In genomic region chr4:56048621-56049427, GRCh38 we compare ENCODE assay signal across 9 cellular contexts.
DNase-seq lines count a peak whose midpoint lies in the region; ATAC-seq, FAIRE-seq and TF ChIP-seq lines count a peak whose summit lies in the region.
"Had no signal": no experiment of that assay in that cellular context is flagged by ENCODE, and none has a peak within 500 bp of the region (broad histone marks: within the 10 kb centered on the region; RNA-seq: fewer than 3 reads in every experiment).

No MANE protein-coding gene starts in this region.

- H3K9me3 Mint-ChIP-seq in nephron progenitor cell = no peaks in the 10 kb centered on the region

- H3K27ac Mint-ChIP-seq in nephron progenitor cell = peak overlapping the region; percentile 87

- no peak for TF ChIP-seq POLR2A in upper lobe of left lung (IDR thresholded peaks at IDR 0.05)

- H3K27ac ChIP-seq in upper lobe of left lung = peak overlapping the region in 1 of 4 donors; percentile 65

- H3K4me1 ChIP-seq in upper lobe of left lung = peaks cover 12 to 20% (median 13%) of the 10 kb centered on the region in 4 donors

- WGBS in upper lobe of left lung, 2 donors = 2 to 4% methylated on average over 4 to 13 of the region's 82 CpGs

- peak overlapping the region; percentile 86 for H3K4me3 Mint-ChIP-seq in nephron progenitor cell

- H3K27me3 ChIP-seq in upper lobe of left lung = peaks cover 0 to 15% (median 5%) of the 10 kb centered on the region in 4 donors

- no peak for TF ChIP-seq EP300 in upper lobe of left lung (IDR thresholded peaks at IDR 0.05)

- H3K36me3 ChIP-seq in upper lobe of left lung = no peaks in the 10 kb centered on the region

- no peaks in the 10 kb centered on the region for H3K9me3 ChIP-seq in upper lobe of left lung

- H3K27me3 Mint-ChIP-seq in nephron progenitor cell (ENCODE audit: low read depth, poor library complexity) = peaks cover 3% of the 10 kb centered on the region

- H3K4me3 ChIP-seq in fibroblast of villous mesenchyme (ENCODE audit: low read depth, low read length) = peak overlapping the region; percentile 67
- peak overlapping the region; percentile 34 to 66 (median 58) for H3K4me3 ChIP-seq in upper lobe of left lung

- no peak for DNase-seq in D721Med (ENCODE audit: insufficient read length, low spot score)
- DNase-seq in NCI-H774 (lab: John Stamatoyannopoulos, UW) = peak; percentile 66
- DNase-seq in activated T-cell treated with anti-CD3 and anti-CD28 coated beads, Interleukin-2, amount 50 U/mL, for 1 hour = peak; percentile 29
- DNase-seq in fibroblast of villous mesenchyme (ENCODE audit: low read depth) = peak; percentile 38
- peak; percentile 82 for DNase-seq in nephron progenitor cell
- peak; percentile 25 to 91 for DNase-seq in upper lobe of left lung

- FAIRE-seq in D721Med (lab: Jason Lieb, UNC) = no peak
- FAIRE-seq: colon had no signal

- ATAC-seq in GM19455 (IDR thresholded peaks at IDR 0.05; ENCODE audit: unreplicated experiment) (peak; percentile 96), HG03469 (IDR thresholded peaks at IDR 0.05; ENCODE audit: unreplicated experiment) (peak; percentile 92), upper lobe of left lung (ENCODE audit: low FRiP score in 2 of 2) (peak in 1 of 2 donors; percentile 92)

- peaks cover 5% of the 10 kb centered on the region for H3K36me3 Mint-ChIP-seq in nephron progenitor cell (ENCODE audit: low read depth)

- TF ChIP-seq CTCF in D721Med (IDR thresholded peaks at IDR 0.05; ENCODE audit: insufficient read depth, missing control alignments) (peak; percentile 55), fibroblast of villous mesenchyme (IDR thresholded peaks at IDR 0.05; ENCODE audit: insufficient read depth, low read depth, low read length) (peak; percentile 35), nephron progenitor cell (IDR thresholded peaks at IDR 0.05) (no peak), upper lobe of left lung (IDR thresholded peaks at IDR 0.05) (peak in 5 of 6 experiments; percentile 22 to 65 (median 52))

- H3K4me1 Mint-ChIP-seq in nephron progenitor cell = peaks cover 33% of the 10 kb centered on the region
